In genomic region chr1:33388989-33389771, GRCh38 we compare ENCODE assay signal across 14 cellular contexts. TPM values are rescaled to one million over a fixed set of nuclear protein-coding genes. Genes with fewer than 3 reads are reported as not detected.
DNase-seq lines count a peak whose midpoint lies in the region; ATAC-seq and TF ChIP-seq lines count a peak whose summit lies in the region.
"Had no signal": no experiment of that assay in that cellular context is flagged by ENCODE, and none has a peak within 500 bp of the region (broad histone marks: within the 10 kb centered on the region; RNA-seq: fewer than 3 reads in every experiment).

No MANE protein-coding gene starts in this region.

- no peak overlapping the region for H2AFZ ChIP-seq in mesenchymal stem cell (ENCODE audit: low read depth, low read length)

- H3K23ac ChIP-seq in mesenchymal stem cell (ENCODE audit: low read length in 2 of 2): peak overlapping the region in 1 of 2 experiments; percentile 51

- no peaks in the 10 kb centered on the region for H3K36me3 Mint-ChIP-seq in natural killer cell treated with Interleukin-12 subunit alpha and Interleukin-12 subunit beta and Interleukin-15 and Interleukin-18, amount 100 ng/mL, for 72 hours

- peak overlapping the region; percentile 77 to 89 for H3K18ac ChIP-seq in mesenchymal stem cell (ENCODE audit: low read depth in 1 of 2, low read length in 2 of 2)

- H2BK120ac ChIP-seq in mesenchymal stem cell (ENCODE audit: low read depth, low read length): peak overlapping the region; percentile 77

- no peaks in the 10 kb centered on the region for H3K9me3 Mint-ChIP-seq in natural killer cell treated with Interleukin-12 subunit alpha and Interleukin-12 subunit beta and Interleukin-15 and Interleukin-18, amount 100 ng/mL, for 72 hours
- H3K9me3 Mint-ChIP-seq: activated T-cell treated with anti-CD3 and anti-CD28 coated beads, Interleukin-2, amount 50 U/mL, for 4 hours had no signal

- peak overlapping the region; percentile 96 for H4K91ac ChIP-seq in mesenchymal stem cell (ENCODE audit: low read length)

- no peak for TF ChIP-seq POLR2A in testis (IDR thresholded peaks at IDR 0.05)

- H3K4me3 ChIP-seq in mesenchymal stem cell (ENCODE audit: insufficient read depth in 1 of 2, low read depth in 1 of 2, low read length in 2 of 2) (no peak overlapping the region), testis (no peak overlapping the region), lower lobe of right lung (no peak overlapping the region), H7 (ENCODE audit: insufficient read depth, low read depth, low read length) (no peak overlapping the region)
- H3K4me3 ChIP-seq: HAP-1, right lobe of liver had no signal

- peaks cover 16% of the 10 kb centered on the region for H3K79me1 ChIP-seq in mesenchymal stem cell (replicated peaks; ENCODE audit: low read length, poor library complexity, severe bottlenecking)

- no peaks in the 10 kb centered on the region for H3K9me3 ChIP-seq in mesenchymal stem cell (ENCODE audit: control insufficient read depth, low read length)
- H3K9me3 ChIP-seq in testis: no peaks in the 10 kb centered on the region
- H3K9me3 ChIP-seq in lower lobe of right lung: no peaks in the 10 kb centered on the region
- H3K9me3 ChIP-seq: HAP-1, right lobe of liver had no signal

- 25% methylated on average over 4 of the region's 8 CpGs for WGBS in mesenchymal stem cell
- 53 to 67% methylated on average over 8 of the region's 8 CpGs for WGBS in testis, 2 donors

- intact Hi-C loops in testis (cut with DNase I; ENCODE audit: low total_unique reads) (no loop called here), lower lobe of right lung (cut with DNase I) (no loop called here)

- no peak overlapping the region for H2BK15ac ChIP-seq in mesenchymal stem cell (ENCODE audit: low read depth, poor library complexity, severe bottlenecking)

- H3K9ac ChIP-seq in mesenchymal stem cell (ENCODE audit: low read length): peak overlapping the region; percentile 52

- no peaks in the 10 kb centered on the region for H3K27me3 ChIP-seq in mesenchymal stem cell (ENCODE audit: control insufficient read depth in 1 of 2, insufficient read depth in 1 of 2, low read length in 2 of 2)
- no peaks in the 10 kb centered on the region for H3K27me3 ChIP-seq in testis
- H3K27me3 ChIP-seq in lower lobe of right lung (ENCODE audit: low read depth): no peaks in the 10 kb centered on the region
- no peaks in the 10 kb centered on the region for H3K27me3 ChIP-seq in H7 (ENCODE audit: control insufficient read depth, insufficient read depth, low read length)
- H3K27me3 ChIP-seq: right lobe of liver had no signal

- H3K36me3 ChIP-seq in mesenchymal stem cell (ENCODE audit: control insufficient read depth in 1 of 2, insufficient read depth in 2 of 2, low read depth in 1 of 2, low read length in 2 of 2) (peaks cover 0 to 7% of the 10 kb centered on the region in 2 experiments), testis (ENCODE audit: low read depth, missing control alignments) (no peaks in the 10 kb centered on the region), lower lobe of right lung (no peaks in the 10 kb centered on the region), H7 (replicated peaks; ENCODE audit: control insufficient read depth, insufficient read depth, low read length) (no peaks in the 10 kb centered on the region)
- H3K36me3 ChIP-seq: HAP-1, right lobe of liver had no signal

- H3K4me2 ChIP-seq in mesenchymal stem cell (ENCODE audit: low read length, poor library complexity, severe bottlenecking): no peak overlapping the region

- H3K4ac ChIP-seq in mesenchymal stem cell (ENCODE audit: low read depth in 1 of 2, low read length in 2 of 2): peak overlapping the region in 1 of 2 experiments; percentile 61

- no peaks in the 10 kb centered on the region for H3K4me1 Mint-ChIP-seq in natural killer cell treated with Interleukin-12 subunit alpha and Interleukin-12 subunit beta and Interleukin-15 and Interleukin-18, amount 100 ng/mL, for 72 hours (ENCODE audit: low read depth in 2 of 2)

- H3K4me1 ChIP-seq in mesenchymal stem cell (ENCODE audit: control insufficient read depth, insufficient read depth, low read depth, low read length) (peaks cover 14% of the 10 kb centered on the region), testis (peaks cover 4% of the 10 kb centered on the region), lower lobe of right lung (no peaks in the 10 kb centered on the region)

- H2BK5ac ChIP-seq in mesenchymal stem cell (ENCODE audit: low read depth, low read length, poor library complexity, severe bottlenecking): peak overlapping the region; percentile 59

- DNase-seq in LHCN-M2 (ENCODE audit: low read depth): peak; percentile 91
- DNase-seq in epidermal melanocyte (ENCODE audit: insufficient read length, low spot score): peak; percentile 72
- DNase-seq in mesenchymal stem cell: peak; percentile 74
- peak; percentile 63 for DNase-seq in testis
- DNase-seq in natural killer cell treated with Interleukin-12 subunit alpha and Interleukin-12 subunit beta and Interleukin-15 and Interleukin-18, amount 100 ng/mL, for 72 hours (ENCODE audit: low spot score): no peak
- DNase-seq in lower lobe of right lung: no peak
- DNase-seq in H7: no peak
- DNase-seq: activated T-cell treated with anti-CD3 and anti-CD28 coated beads, Interleukin-2, amount 50 U/mL, for 4 hours; NCI-H82; right lobe of liver; T-helper 2 cell had no signal

- no peak overlapping the region for H3K27ac Mint-ChIP-seq in natural killer cell treated with Interleukin-12 subunit alpha and Interleukin-12 subunit beta and Interleukin-15 and Interleukin-18, amount 100 ng/mL, for 72 hours

- TF ChIP-seq CTCF in testis (IDR thresholded peaks at IDR 0.05): no peak
- no peak for TF ChIP-seq CTCF in lower lobe of right lung (IDR thresholded peaks at IDR 0.05)

- H4K8ac ChIP-seq in mesenchymal stem cell (ENCODE audit: low read length): peak overlapping the region; percentile 82

- peaks cover 18 to 35% of the 10 kb centered on the region in 2 donors for H3K27me3 Mint-ChIP-seq in natural killer cell treated with Interleukin-12 subunit alpha and Interleukin-12 subunit beta and Interleukin-15 and Interleukin-18, amount 100 ng/mL, for 72 hours

- peak overlapping the region; percentile 50 to 81 for H2BK12ac ChIP-seq in mesenchymal stem cell (ENCODE audit: low read length in 2 of 2)

- no peak overlapping the region for H3K14ac ChIP-seq in mesenchymal stem cell (ENCODE audit: low read length in 2 of 2)

- no peak overlapping the region for H3K4me3 Mint-ChIP-seq in natural killer cell treated with Interleukin-12 subunit alpha and Interleukin-12 subunit beta and Interleukin-15 and Interleukin-18, amount 100 ng/mL, for 72 hours
- H3K4me3 Mint-ChIP-seq: activated T-cell treated with anti-CD3 and anti-CD28 coated beads, Interleukin-2, amount 50 U/mL, for 4 hours had no signal

- no peak for ATAC-seq in natural killer cell treated with Interleukin-12 subunit alpha and Interleukin-12 subunit beta and Interleukin-15 and Interleukin-18, amount 100 ng/mL, for 72 hours
- no peak for ATAC-seq in GM19351 (IDR thresholded peaks at IDR 0.05; ENCODE audit: unreplicated experiment)
- ATAC-seq in lower lobe of right lung: no peak
- ATAC-seq: activated T-cell treated with anti-CD3 and anti-CD28 coated beads, Interleukin-2, amount 50 U/mL, for 4 hours; right lobe of liver had no signal

- no peak overlapping the region for H2AK5ac ChIP-seq in mesenchymal stem cell (ENCODE audit: low read length, severe bottlenecking)

- H3K27ac ChIP-seq in mesenchymal stem cell (ENCODE audit: low read length, poor library complexity, severe bottlenecking): peak overlapping the region; percentile 77
- H3K27ac ChIP-seq in testis: peak overlapping the region in 1 of 2 donors; percentile 50
- no peak overlapping the region for H3K27ac ChIP-seq in lower lobe of right lung
- H3K27ac ChIP-seq: HL-60, right lobe of liver had no signal

RNA-seq across cellular contexts. Expression of gene PHC2, which starts 41.7 kb away (rescaled TPM):
- total RNA-seq in LHCN-M2 (2014; rRNA removed) (245 and 251 TPM in 2 replicates), testis (100 to 1,000 TPM; 121 to 130 TPM), lower lobe of right lung (105 TPM)
- polyA plus RNA-seq in LHCN-M2 (2012): 112 TPM
- 114 TPM for polyA plus RNA-seq in mesenchymal stem cell (2013, experiment 1 of 2)
- 112 TPM for polyA plus RNA-seq in mesenchymal stem cell (2013, experiment 2 of 2)
- 178 TPM for polyA plus RNA-seq in testis (ENCODE audit: insufficient read depth, low read depth, low replicate concordance)
- 10 to 100 TPM; 14.2 to 27.4 TPM for total RNA-seq in natural killer cell treated with Interleukin-12 subunit alpha and Interleukin-12 subunit beta and Interleukin-15 and Interleukin-18, amount 100 ng/mL, for 72 hours
- total RNA-seq in H7 (2014; rRNA removed; shearing (Covaris generic)): 43.9 and 50.5 TPM in 2 replicates

Comparison
In these comparisons a context has a peak if more than half of its experiments do, and no peak if none do; other contexts are left out.
1. DNase-seq: peak in LHCN-M2 (single experiment), epidermal melanocyte (single experiment), mesenchymal stem cell (single experiment) and testis (single experiment); none in natural killer cell treated with Interleukin-12 subunit alpha and Interleukin-12 subunit beta and Interleukin-15 and Interleukin-18, amount 100 ng/mL, for 72 hours (single experiment), lower lobe of right lung (single experiment) and H7 (single experiment).